ENCODE assay signal across 1 cellular context in the genomic region with DNA sequence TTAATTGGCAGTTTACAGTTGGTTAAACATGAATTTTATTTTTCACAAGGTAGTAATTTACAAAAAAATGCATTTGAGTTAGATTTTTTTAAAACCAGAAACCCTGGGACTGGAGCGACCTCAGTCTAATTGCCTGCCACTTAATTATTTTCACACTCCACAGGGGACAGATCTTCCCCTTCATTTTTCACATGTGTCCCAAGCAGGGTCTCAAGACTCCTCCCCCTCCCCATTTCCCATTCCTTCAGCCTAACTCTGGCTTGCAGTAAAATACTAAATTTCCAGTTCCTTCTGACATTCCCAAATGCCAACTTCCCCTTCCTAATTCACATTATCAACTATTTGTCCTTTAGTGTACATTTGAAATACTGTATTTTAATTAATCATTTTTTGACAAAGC.
TF ChIP-seq lines count a peak whose summit lies in the region.

No MANE protein-coding gene starts in this region.

TF ChIP-seq in H1, 55 proteins besides CTCF, POLR2A, EP300 and RAD21:
- TF ChIP-seq SP4 (IDR thresholded peaks at IDR 0.05; ENCODE audit: low read length) (no peak), MAX (IDR thresholded peaks at IDR 0.05) (no peak), EZH2 (IDR thresholded peaks at IDR 0.05; ENCODE audit: low read depth, low read length, severe bottlenecking) (no peak), CBX8 (IDR thresholded peaks at IDR 0.05; ENCODE audit: borderline replicate concordance, low read depth, low read length) (no peak), SUZ12 (IDR thresholded peaks at IDR 0.05; ENCODE audit: low read length) (no peak), RXRA (IDR thresholded peaks at IDR 0.05; ENCODE audit: insufficient read depth, low read depth, low read length) (no peak), RNF2 (IDR thresholded peaks at IDR 0.05; ENCODE audit: borderline replicate concordance, low read depth, low read length, missing control alignments, poor library complexity, severe bottlenecking) (no peak), TAF1 (IDR thresholded peaks at IDR 0.05; ENCODE audit: low read depth, low read length) (no peak)
- TF ChIP-seq, protein P1, sequence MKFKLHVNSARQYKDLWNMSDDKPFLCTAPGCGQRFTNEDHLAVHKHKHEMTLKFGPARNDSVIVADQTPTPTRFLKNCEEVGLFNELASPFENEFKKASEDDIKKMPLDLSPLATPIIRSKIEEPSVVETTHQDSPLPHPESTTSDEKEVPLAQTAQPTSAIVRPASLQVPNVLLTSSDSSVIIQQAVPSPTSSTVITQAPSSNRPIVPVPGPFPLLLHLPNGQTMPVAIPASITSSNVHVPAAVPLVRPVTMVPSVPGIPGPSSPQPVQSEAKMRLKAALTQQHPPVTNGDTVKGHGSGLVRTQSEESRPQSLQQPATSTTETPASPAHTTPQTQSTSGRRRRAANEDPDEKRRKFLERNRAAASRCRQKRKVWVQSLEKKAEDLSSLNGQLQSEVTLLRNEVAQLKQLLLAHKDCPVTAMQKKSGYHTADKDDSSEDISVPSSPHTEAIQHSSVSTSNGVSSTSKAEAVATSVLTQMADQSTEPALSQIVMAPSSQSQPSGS (IDR thresholded peaks at IDR 0.05; ENCODE audit: low read length): no peak
